Comparison of ENCODE assay signal across 8 cellular contexts in the genomic region with DNA sequence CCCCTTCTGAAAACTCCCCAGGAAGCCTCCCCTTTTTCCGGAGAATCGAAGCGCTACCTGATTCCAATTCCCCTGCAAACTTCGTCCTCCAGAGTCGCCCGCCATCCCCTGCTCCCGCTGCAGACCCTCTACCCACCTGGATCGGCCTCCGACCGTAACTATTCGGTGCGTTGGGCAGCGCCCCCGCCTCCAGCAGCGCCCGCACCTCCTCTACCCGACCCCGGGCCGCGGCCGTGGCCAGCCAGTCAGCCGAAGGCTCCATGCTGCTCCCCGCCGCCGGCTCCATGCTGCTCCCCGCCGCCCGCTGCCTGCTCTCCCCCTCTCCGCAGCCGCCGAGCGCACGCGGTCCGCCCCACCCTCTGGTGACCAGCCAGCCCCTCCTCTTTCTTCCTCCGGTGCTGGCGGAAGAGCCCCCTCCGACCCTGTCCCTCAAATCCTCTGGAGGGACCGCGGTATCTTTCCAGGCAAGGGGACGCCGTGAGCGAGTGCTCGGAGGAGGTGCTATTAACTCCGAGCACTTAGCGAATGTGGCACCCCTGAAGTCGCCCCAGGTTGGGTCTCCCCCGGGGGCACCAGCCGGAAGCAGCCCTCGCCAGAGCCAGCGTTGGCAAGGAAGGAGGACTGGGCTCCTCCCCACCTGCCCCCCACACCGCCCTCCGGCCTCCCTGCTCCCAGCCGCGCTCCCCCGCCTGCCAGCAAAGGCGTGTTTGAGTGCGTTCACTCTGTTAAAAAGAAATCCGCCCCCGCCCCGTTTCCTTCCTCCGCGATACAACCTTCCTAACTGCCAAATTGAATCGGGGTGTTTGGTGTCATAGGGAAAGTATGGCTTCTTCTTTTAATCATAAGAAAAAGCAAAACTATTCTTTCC. TPM values are rescaled to one million over a fixed set of nuclear protein-coding genes. Genes with fewer than 3 reads are reported as not detected.
DNase-seq lines count a peak whose midpoint lies in the region; ATAC-seq and TF ChIP-seq lines count a peak whose summit lies in the region.

No MANE protein-coding gene starts in this region.

- intact Hi-C loops in activated T-helper 2 cell treated with anti-CD3 and anti-CD28 coated beads, Interferon-gamma antibody, Interleukin-2, Interleukin-4, amounts not matched to agents 10 μg/mL and 5 μg/mL and 100 μg/mL, durations not matched to agents 14 hours and 24 hours and 36 hours (cut with micrococcal nuclease): loop anchor here (1.0 to 5.0 kb wide), 7 partner anchors 9 to 1848 kb away; a partner anchor contains a TSS
- intact Hi-C loops in left ventricle myocardium inferior (cut with micrococcal nuclease): no loop called here
- intact Hi-C loops in PC-3 (cut with micrococcal nuclease): no loop called here

- H3K36me3 ChIP-seq in left ventricle myocardium inferior: no peaks in the 10 kb centered on the region
- H3K36me3 ChIP-seq in PC-3 (ENCODE audit: low read depth, low read length): peaks cover 8% of the 10 kb centered on the region

- H3K4me2 ChIP-seq in PC-3 (ENCODE audit: low read length): no peak overlapping the region

- ATAC-seq in HG02938 (IDR thresholded peaks at IDR 0.05; ENCODE audit: unreplicated experiment): peak; percentile 53
- no peak for ATAC-seq in PC-3

- H3K4me1 ChIP-seq in left ventricle myocardium inferior (peaks cover 23% of the 10 kb centered on the region), PC-3 (ENCODE audit: insufficient read depth, low read length) (peaks cover 6% of the 10 kb centered on the region; the same call in 1 of the 2 replicates)

- H3K27me3 Mint-ChIP-seq in activated T-helper 2 cell treated with anti-CD3 and anti-CD28 coated beads, Interferon-gamma antibody, Interleukin-2, Interleukin-4, amounts not matched to agents 10 μg/mL and 5 μg/mL and 100 μg/mL, durations not matched to agents 14 hours and 24 hours and 36 hours (ENCODE audit: low read depth): peaks cover 87% of the 10 kb centered on the region

- no peaks in the 10 kb centered on the region for H3K9me2 ChIP-seq in PC-3 (replicated peaks; ENCODE audit: low read length)

- H3K4me3 Mint-ChIP-seq in activated T-helper 2 cell treated with anti-CD3 and anti-CD28 coated beads, Interferon-gamma antibody, Interleukin-2, Interleukin-4, amounts not matched to agents 10 μg/mL and 5 μg/mL and 100 μg/mL, durations not matched to agents 14 hours and 24 hours and 36 hours (ENCODE audit: low read depth): peak overlapping the region; percentile 83

- peak overlapping the region; percentile 50 for H3K27ac Mint-ChIP-seq in activated T-helper 2 cell treated with anti-CD3 and anti-CD28 coated beads, Interferon-gamma antibody, Interleukin-2, Interleukin-4, amounts not matched to agents 10 μg/mL and 5 μg/mL and 100 μg/mL, durations not matched to agents 14 hours and 24 hours and 36 hours

- no peaks in the 10 kb centered on the region for H3F3A ChIP-seq in PC-3 (ENCODE audit: low read length, unreplicated experiment)

- peaks cover 22% of the 10 kb centered on the region for H3K79me2 ChIP-seq in PC-3 (ENCODE audit: low read length)

- H3K9ac ChIP-seq in PC-3 (ENCODE audit: low read length): no peak overlapping the region

- H4K20me1 ChIP-seq in PC-3 (ENCODE audit: low read length): no peaks in the 10 kb centered on the region

- CTCF ChIA-PET in PC-3 (lab: Charles Lee): no interaction called here

- TF ChIP-seq CTCF in left ventricle myocardium inferior (IDR thresholded peaks at IDR 0.05; ENCODE audit: borderline replicate concordance) (no peak), retinal pigment epithelial cell (conservative IDR thresholded peaks at IDR 0.05; ENCODE audit: low read depth, low read length) (no peak), PC-3 (conservative IDR thresholded peaks at IDR 0.05; ENCODE audit: low read depth, low read length) (no peak)

- peaks cover 22% of the 10 kb centered on the region for H3K4me1 Mint-ChIP-seq in activated T-helper 2 cell treated with anti-CD3 and anti-CD28 coated beads, Interferon-gamma antibody, Interleukin-2, Interleukin-4, amounts not matched to agents 10 μg/mL and 5 μg/mL and 100 μg/mL, durations not matched to agents 14 hours and 24 hours and 36 hours (ENCODE audit: low read depth)

- H3K9me3 Mint-ChIP-seq in activated T-helper 2 cell treated with anti-CD3 and anti-CD28 coated beads, Interferon-gamma antibody, Interleukin-2, Interleukin-4, amounts not matched to agents 10 μg/mL and 5 μg/mL and 100 μg/mL, durations not matched to agents 14 hours and 24 hours and 36 hours: peaks cover 4% of the 10 kb centered on the region

- H3K27ac ChIP-seq in left ventricle myocardium inferior (replicated peaks) (no peak overlapping the region), PC-3 (ENCODE audit: low read length) (no peak overlapping the region)

- no TSS peak for BruUV-seq in PC-3 (replicated peaks; lab: Mats Ljungman, UMichigan)

- no peak overlapping the region for H2AFZ ChIP-seq in PC-3 (ENCODE audit: low read length)

- peak; percentile 77 for DNase-seq in activated effector memory CD4-positive, alpha-beta T cell treated with anti-CD3 and anti-CD28 coated beads, Interleukin-2, amount 50 U/mL, for 16 hours
- DNase-seq in activated effector memory CD4-positive, alpha-beta T cell treated with Interleukin-2 at 50 U/mL for 16 hours: no peak
- DNase-seq in NCI-H345 treated with DMSO at 0.1 percent for 48 hours (lab: John Stamatoyannopoulos, UW; ENCODE audit: unreplicated experiment) (peak; percentile 82), left ventricle myocardium inferior (no peak), retinal pigment epithelial cell (ENCODE audit: low read depth) (no peak), PC-3 (no peak)
- no peak for DNase-seq in activated T-helper 2 cell treated with anti-CD3 and anti-CD28 coated beads, Interferon-gamma antibody, Interleukin-2, Interleukin-4, amounts not matched to agents 10 μg/mL and 5 μg/mL and 100 μg/mL, durations not matched to agents 14 hours and 24 hours and 36 hours (ENCODE audit: low spot score)

- H3K36me3 Mint-ChIP-seq in activated T-helper 2 cell treated with anti-CD3 and anti-CD28 coated beads, Interferon-gamma antibody, Interleukin-2, Interleukin-4, amounts not matched to agents 10 μg/mL and 5 μg/mL and 100 μg/mL, durations not matched to agents 14 hours and 24 hours and 36 hours (ENCODE audit: low read depth): peaks cover 12% of the 10 kb centered on the region

- H3K9me3 ChIP-seq in left ventricle myocardium inferior (replicated peaks) (no peaks in the 10 kb centered on the region), PC-3 (ENCODE audit: low read length) (no peaks in the 10 kb centered on the region)

- H3K4me3 ChIP-seq in left ventricle myocardium inferior (peak overlapping the region; percentile 63), retinal pigment epithelial cell (ENCODE audit: low read length) (peak overlapping the region; percentile 71), PC-3 (ENCODE audit: low read length) (no peak overlapping the region)

- POLR2A ChIA-PET in PC-3 (lab: Charles Lee; ENCODE audit: unreplicated experiment): no interaction called here

- H3K27me3 ChIP-seq in left ventricle myocardium inferior (ENCODE audit: low read depth) (peaks cover 100% of the 10 kb centered on the region), PC-3 (ENCODE audit: low read length) (no peaks in the 10 kb centered on the region)

RNA-seq across cellular contexts. Expression of a gene that starts 19.4 kb away (rescaled TPM):
- 5.8 and 7.4 TPM in 2 replicates for total RNA-seq in activated T-helper 2 cell treated with anti-CD3 and anti-CD28 coated beads, Interferon-gamma antibody, Interleukin-2, Interleukin-4, amounts not matched to agents 10 μg/mL and 5 μg/mL and 100 μg/mL, durations not matched to agents 14 hours and 24 hours and 36 hours
- 0.30 TPM for total RNA-seq in left ventricle myocardium inferior
- total RNA-seq in PC-3 (2014; rRNA removed): 273 and 293 TPM in 2 replicates

RNA-seq across cellular contexts. Expression of a gene that starts 19.8 kb away (rescaled TPM):
- 0.82 and 1.1 TPM in 2 replicates for total RNA-seq in activated T-helper 2 cell treated with anti-CD3 and anti-CD28 coated beads, Interferon-gamma antibody, Interleukin-2, Interleukin-4, amounts not matched to agents 10 μg/mL and 5 μg/mL and 100 μg/mL, durations not matched to agents 14 hours and 24 hours and 36 hours
- 0.30 TPM for total RNA-seq in left ventricle myocardium inferior
- total RNA-seq in PC-3 (2014; rRNA removed): 0.40 and 2.0 TPM in 2 replicates

RNA-seq across cellular contexts. Expression of a gene that starts 34.3 kb away (rescaled TPM):
- total RNA-seq in activated T-helper 2 cell treated with anti-CD3 and anti-CD28 coated beads, Interferon-gamma antibody, Interleukin-2, Interleukin-4, amounts not matched to agents 10 μg/mL and 5 μg/mL and 100 μg/mL, durations not matched to agents 14 hours and 24 hours and 36 hours: 0.62 and 0.69 TPM in 2 replicates
- total RNA-seq in left ventricle myocardium inferior (0.82 TPM), PC-3 (2014; rRNA removed) (32.2 and 32.7 TPM in 2 replicates)

Comparison
In these comparisons a context has a peak if more than half of its experiments do, and no peak if none do; other contexts are left out.
1. DNase-seq: peak in activated effector memory CD4-positive, alpha-beta T cell treated with anti-CD3 and anti-CD28 coated beads, Interleukin-2, amount 50 U/mL, for 16 hours (single experiment) and NCI-H345 treated with DMSO at 0.1 percent for 48 hours (single experiment); none in activated effector memory CD4-positive, alpha-beta T cell treated with Interleukin-2 at 50 U/mL for 16 hours (single experiment), activated T-helper 2 cell treated with anti-CD3 and anti-CD28 coated beads, Interferon-gamma antibody, Interleukin-2, Interleukin-4, amounts not matched to agents 10 μg/mL and 5 μg/mL and 100 μg/mL, durations not matched to agents 14 hours and 24 hours and 36 hours (single experiment), left ventricle myocardium inferior (single experiment), retinal pigment epithelial cell (single experiment) and PC-3 (single experiment).
2. RNA of a gene that starts 19.4 kb away (total RNA-seq): 273 to 293 TPM in PC-3; 5.8 to 7.4 TPM in activated T-helper 2 cell treated with anti-CD3 and anti-CD28 coated beads, Interferon-gamma antibody, Interleukin-2, Interleukin-4, amounts not matched to agents 10 μg/mL and 5 μg/mL and 100 μg/mL, durations not matched to agents 14 hours and 24 hours and 36 hours and 0.30 TPM in left ventricle myocardium inferior (single experiment); every median in the first group is over 10 times any median in the second.
3. RNA of a gene that starts 34.3 kb away (total RNA-seq): 32.2 to 32.7 TPM in PC-3; 0.82 TPM in left ventricle myocardium inferior (single experiment) and 0.62 to 0.69 TPM in activated T-helper 2 cell treated with anti-CD3 and anti-CD28 coated beads, Interferon-gamma antibody, Interleukin-2, Interleukin-4, amounts not matched to agents 10 μg/mL and 5 μg/mL and 100 μg/mL, durations not matched to agents 14 hours and 24 hours and 36 hours; every median in the first group is over 10 times any median in the second.